ENCODE assay signal across 1 cellular context in genomic region chr10:133129854-133130495, GRCh38.
TF ChIP-seq lines count a peak whose summit lies in the region.

No MANE protein-coding gene starts in this region.

TF ChIP-seq in GM23338, 12 proteins besides CTCF, POLR2A, EP300 and RAD21 (continued from another document):
- no peak for TF ChIP-seq NANOG (IDR thresholded peaks at IDR 0.05; ENCODE audit: borderline replicate concordance)
- no peak for TF ChIP-seq JUNB (IDR thresholded peaks at IDR 0.05; ENCODE audit: unreplicated experiment)
